8 cellular contexts compared by ENCODE assay signal in genomic region chr3:105367063-105367405, GRCh38. TPM values are rescaled to one million over a fixed set of nuclear protein-coding genes. Genes with fewer than 3 reads are reported as not detected.
DNase-seq lines count a peak whose midpoint lies in the region; ATAC-seq and TF ChIP-seq lines count a peak whose summit lies in the region.

No MANE protein-coding gene starts in this region.

- H3K4me3 Mint-ChIP-seq in activated T-helper 17 cell treated with anti-CD3 and anti-CD28 coated beads, Interleukin-2, amount 50 U/mL, for 72 hours: peak overlapping the region; percentile 95

- peaks cover 24% of the 10 kb centered on the region for H3K4me1 Mint-ChIP-seq in activated T-helper 17 cell treated with anti-CD3 and anti-CD28 coated beads, Interleukin-2, amount 50 U/mL, for 72 hours

- H3K27ac Mint-ChIP-seq in activated T-helper 17 cell treated with anti-CD3 and anti-CD28 coated beads, Interleukin-2, amount 50 U/mL, for 72 hours: peak overlapping the region; percentile 100

- H3K27me3 ChIP-seq in Loucy (ENCODE audit: insufficient read depth, low read length, poor library complexity, severe bottlenecking): no peaks in the 10 kb centered on the region

- H4K20me1 ChIP-seq in Loucy (ENCODE audit: insufficient read depth, low read length, poor library complexity, severe bottlenecking): no peaks in the 10 kb centered on the region

- H3K9me3 ChIP-seq in Loucy (ENCODE audit: insufficient read depth, low read depth, low read length): no peaks in the 10 kb centered on the region

- H3K4me2 ChIP-seq in Loucy (ENCODE audit: low read depth, low read length, poor library complexity, severe bottlenecking): peak overlapping the region; percentile 64

- ATAC-seq in activated T-helper 17 cell treated with anti-CD3 and anti-CD28 coated beads, Interleukin-2, amount 50 U/mL, for 72 hours (replicated peaks): no peak
- ATAC-seq in Right ventricle myocardium superior (ENCODE audit: poor library complexity): peak; percentile 24

- DNase-seq in GM10248 (ENCODE audit: extremely low spot score) (peak; percentile 37), Right ventricle myocardium superior (peak; percentile 38), posterior vena cava (ENCODE audit: low spot score) (peak; percentile 84), NCI-H510A treated with DMSO at 0.1 percent for 48 hours (lab: John Stamatoyannopoulos, UW) (no peak), superior temporal gyrus (ENCODE audit: extremely low spot score) (no peak), NCI-H1092 (lab: John Stamatoyannopoulos, UW) (no peak)

- H3K9me2 ChIP-seq in Loucy (replicated peaks; ENCODE audit: low read depth, low read length): no peaks in the 10 kb centered on the region

- H3K36me3 Mint-ChIP-seq in activated T-helper 17 cell treated with anti-CD3 and anti-CD28 coated beads, Interleukin-2, amount 50 U/mL, for 72 hours (ENCODE audit: low read depth): peaks cover 21% of the 10 kb centered on the region

- peaks cover 14% of the 10 kb centered on the region for H3K4me1 ChIP-seq in Loucy (ENCODE audit: insufficient read depth, low read length, poor library complexity, severe bottlenecking)

- H3K9me3 Mint-ChIP-seq in activated T-helper 17 cell treated with anti-CD3 and anti-CD28 coated beads, Interleukin-2, amount 50 U/mL, for 72 hours: no peaks in the 10 kb centered on the region

- no peak for TF ChIP-seq CTCF in GM10248 (IDR thresholded peaks at IDR 0.05; ENCODE audit: control extremely low read depth, extremely low read depth, low read depth, missing control alignments)
- TF ChIP-seq CTCF in Loucy (conservative IDR thresholded peaks at IDR 0.05; ENCODE audit: low read length): no peak

- H2AFZ ChIP-seq in Loucy (ENCODE audit: low read length): peak overlapping the region; percentile 93; the same call in 1 of the 2 replicates

- H3K36me3 ChIP-seq in Loucy (ENCODE audit: insufficient read depth, low read length): no peaks in the 10 kb centered on the region

- H3K4me3 ChIP-seq in Loucy (ENCODE audit: low read length, poor library complexity, severe bottlenecking): peak overlapping the region; percentile 71

- H3K9ac ChIP-seq in Loucy (ENCODE audit: low read depth, low read length, poor library complexity, severe bottlenecking): peak overlapping the region; percentile 51

- no peaks in the 10 kb centered on the region for H3K79me2 ChIP-seq in Loucy (ENCODE audit: insufficient read depth, low read length)

- CTCF ChIA-PET in GM10248 (lab: Yijun Ruan, JAX): interaction anchor here (1.0 to 1.8 kb wide), 8 partner anchors 9 to 145 kb away, joined by 3 to 11 read pairs (median 4); no protein-coding TSS in a partner anchor

- H3F3A ChIP-seq in Loucy (ENCODE audit: low read depth): no peaks in the 10 kb centered on the region

- POLR2A ChIA-PET in GM10248 (lab: Yijun Ruan, JAX): no interaction called here

- intact Hi-C loops in Right ventricle myocardium superior (cut with DNase I): loop anchor here (10.0 kb wide), 1 partner anchor 742 kb away; no protein-coding TSS in a partner anchor
- intact Hi-C loops in posterior vena cava (cut with DNase I): loop anchor here in 1 of 2 donors (10.0 kb wide), 1 partner anchor 988 kb away; no protein-coding TSS in a partner anchor

- H3K27me3 Mint-ChIP-seq in activated T-helper 17 cell treated with anti-CD3 and anti-CD28 coated beads, Interleukin-2, amount 50 U/mL, for 72 hours: peaks cover 12% of the 10 kb centered on the region

RNA-seq across cellular contexts. Expression of gene ALCAM, which starts 0.3 kb away (rescaled TPM):
- total RNA-seq in activated T-helper 17 cell treated with anti-CD3 and anti-CD28 coated beads, Interleukin-2, amount 50 U/mL, for 72 hours: 10 to 100 TPM in 1 of 2 donors, 1 to 10 TPM in 1; 8.2 to 11.9 TPM
- 3.5 TPM for total RNA-seq in Right ventricle myocardium superior
- total RNA-seq in posterior vena cava: 10 to 100 TPM; 26.5 to 57.2 TPM

Comparison
In these comparisons a context has a peak if more than half of its experiments do, and no peak if none do; other contexts are left out.
1. DNase-seq: peak in GM10248 (single experiment), Right ventricle myocardium superior (single experiment) and posterior vena cava (single experiment); none in NCI-H510A treated with DMSO at 0.1 percent for 48 hours (single experiment), superior temporal gyrus (single experiment) and NCI-H1092 (single experiment).